ENCODE assay signal across 19 cellular contexts in the genomic region with DNA sequence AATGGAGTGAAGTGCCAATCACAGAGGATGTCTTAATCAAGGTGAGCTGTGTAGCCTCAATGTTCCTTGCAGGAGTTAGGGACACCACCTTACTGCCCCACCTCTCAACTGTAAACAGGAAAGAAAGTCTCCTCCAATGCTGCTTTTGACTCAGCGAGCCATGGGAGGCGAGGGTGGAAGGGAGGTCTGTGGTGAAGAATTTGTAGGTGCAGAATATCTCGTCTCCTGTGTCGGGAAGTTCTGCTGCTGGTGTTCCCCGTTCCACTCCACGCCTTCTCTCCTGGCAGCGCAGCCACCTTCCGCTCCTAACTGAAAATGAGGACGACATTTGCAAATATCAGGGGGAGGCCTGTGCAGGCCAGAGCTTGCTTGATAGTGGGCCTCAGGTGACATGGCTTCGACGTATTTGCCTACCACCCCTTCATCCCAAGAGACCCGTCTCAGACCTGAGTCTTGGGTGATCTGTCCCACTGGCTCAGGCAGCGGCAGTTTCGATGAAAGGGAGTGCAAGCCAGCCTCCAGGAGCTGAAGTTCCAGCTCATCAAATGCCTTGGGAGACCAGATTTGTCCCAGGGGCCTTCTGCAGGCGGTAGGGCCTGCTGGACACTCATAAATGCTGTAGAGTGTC.
"Had no signal": no experiment of that assay in that cellular context is flagged by ENCODE, and none has a peak within 500 bp of the region (broad histone marks: within the 10 kb centered on the region; RNA-seq: fewer than 3 reads in every experiment).

No MANE protein-coding gene starts in this region.

- H3K27me3 ChIP-seq: gastrocnemius medialis, neutrophil, right atrium auricular region, thyroid gland had no signal

- FAIRE-seq: endometrium, small intestine, urothelium cell line had no signal

- H3K27ac ChIP-seq: gastrocnemius medialis, neutrophil, right atrium auricular region, suprapubic skin, thyroid gland had no signal

- H3K9me3 ChIP-seq: gastrocnemius medialis, neutrophil, right atrium auricular region, suprapubic skin, thyroid gland had no signal

- ATAC-seq: esophagus mucosa; gastrocnemius medialis; left ventricle myocardium superior; stimulated activated effector memory CD8-positive, alpha-beta T cell treated with anti-CD3 and anti-CD28 coated beads, Interleukin-12 subunit alpha, Interleukin-12 subunit beta, amount 100 ng/mL, for 72 hours; stimulated activated naive CD8-positive, alpha-beta T cell treated with anti-CD3 and anti-CD28 coated beads, Interleukin-15, Interleukin-2, amounts not matched to agents 100 U/mL and 50 U/mL, for 24 hours had no signal

- H3K4me1 ChIP-seq: gastrocnemius medialis, right atrium auricular region, suprapubic skin, thyroid gland had no signal

- DNase-seq: effector memory CD4-positive, alpha-beta T cell; gastrocnemius medialis; left colon; left ventricle myocardium superior; mesenchymal stem cell; midbrain; small intestine; stimulated activated CD4-positive, alpha-beta T cell treated with anti-CD3 and anti-CD28 coated beads, Interleukin-12 subunit alpha, Interleukin-12 subunit beta, amount 100 ng/mL, for 4 hours; stimulated activated CD8-positive, alpha-beta memory T cell treated with anti-CD3 and anti-CD28 coated beads, Interleukin-4, amount 100 ng/mL, for 48 hours; stimulated activated naive CD8-positive, alpha-beta T cell treated with anti-CD3 and anti-CD28 coated beads, Interleukin-15, Interleukin-2, amounts not matched to agents 100 U/mL and 50 U/mL, for 24 hours; thyroid gland had no signal

- H3K36me3 ChIP-seq: gastrocnemius medialis, neutrophil, right atrium auricular region, suprapubic skin, thyroid gland had no signal

- H3K4me3 ChIP-seq: gastrocnemius medialis, lung, right atrium auricular region, suprapubic skin, thyroid gland had no signal
